Comparison of ENCODE assay signal across 22 cellular contexts in the genomic region with DNA sequence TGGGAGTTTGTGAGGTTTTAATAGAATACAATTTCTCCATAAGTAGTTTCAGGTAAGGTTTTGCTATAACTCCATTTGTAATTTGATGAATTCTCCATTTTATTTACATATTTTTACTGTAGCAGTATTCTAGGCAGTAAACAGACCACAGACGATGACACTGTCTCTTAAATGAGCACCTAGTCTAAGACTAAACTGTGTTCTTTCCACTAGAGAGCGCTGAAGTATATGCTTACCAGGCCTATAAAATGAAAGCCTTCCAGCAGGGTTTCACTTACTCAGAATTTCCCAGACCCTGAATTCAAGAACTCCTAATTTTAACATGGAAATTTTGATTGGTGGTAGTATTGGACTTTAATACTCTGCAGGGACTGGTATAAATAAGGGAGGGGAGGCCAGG.
"Had no signal": no experiment of that assay in that cellular context is flagged by ENCODE, and none has a peak within 500 bp of the region (broad histone marks: within the 10 kb centered on the region; RNA-seq: fewer than 3 reads in every experiment).

No MANE protein-coding gene starts in this region.

- DNase-seq: activated CD4-positive, alpha-beta T cell treated with anti-CD3 and anti-CD28 coated beads for 4 hours; activated CD4-positive, alpha-beta T cell treated with anti-CD3 and anti-CD28 coated beads, Interleukin-2, amount 50 U/mL, for 48 hours; activated CD4-positive, CD25-positive, alpha-beta regulatory T cell; activated CD8-positive, alpha-beta memory T cell treated with anti-CD3 and anti-CD28 coated beads, Interleukin-2, amount 50 U/mL, for 48 hours; activated naive CD4-positive, alpha-beta T cell treated with Interleukin-2 at 50 U/mL for 16 hours; activated naive CD8-positive, alpha-beta T cell treated with anti-CD3 and anti-CD28 coated beads for 36 hours; activated T-cell treated with anti-CD3 and anti-CD28 coated beads, Interleukin-2, amount 50 U/mL, for 4 hours; central memory CD4-positive, alpha-beta T cell; dermis blood vessel endothelial cell; effector CD8-positive, alpha-beta T cell; heart left ventricle; islet precursor cell; left cardiac atrium; ovary; spleen; stimulated activated CD4-positive, alpha-beta T cell treated with anti-CD3 and anti-CD28 coated beads, Interleukin-4, amount 100 ng/mL, for 1 hour; stimulated activated naive CD4-positive, alpha-beta T cell; testis; trophoblast cell had no signal

- H3K27me3 ChIP-seq: heart left ventricle, neutrophil, ovary, spleen, testis, vagina had no signal

- ATAC-seq: activated T-cell treated with anti-CD3 and anti-CD28 coated beads, Interleukin-2, amount 50 U/mL, for 4 hours; heart left ventricle; left cardiac atrium had no signal

- H3K9me3 ChIP-seq: heart left ventricle, neutrophil, ovary, prostate gland, spleen, testis, vagina had no signal

- H3K27ac ChIP-seq: heart left ventricle, neutrophil, ovary, prostate gland, spleen, testis, vagina had no signal

- H3K36me3 ChIP-seq: ovary, prostate gland, vagina had no signal

- H3K4me1 ChIP-seq: heart left ventricle, prostate gland, spleen, testis, vagina had no signal

- H3K4me3 ChIP-seq: heart left ventricle, ovary, prostate gland, spleen, testis, vagina had no signal
